Comparison of ENCODE assay signal across 1 cellular context in genomic region chr12:6226002-6226700, GRCh38.
TF ChIP-seq lines count a peak whose summit lies in the region.

No MANE protein-coding gene starts in this region.

TF ChIP-seq in HepG2, 621 proteins besides CTCF, POLR2A, EP300 and RAD21 (continued from another document):
- TF ChIP-seq RERE (CRISPR knock-in tag; IDR thresholded peaks at IDR 0.05; ENCODE audit: low read depth) (no peak), ZNF546 (CRISPR knock-in tag; conservative IDR thresholded peaks at IDR 0.05) (no peak), NFRKB (IDR thresholded peaks at IDR 0.05) (no peak), ZSCAN30 (CRISPR knock-in tag; IDR thresholded peaks at IDR 0.05) (no peak), GFI1 (CRISPR knock-in tag; IDR thresholded peaks at IDR 0.05; ENCODE audit: borderline replicate concordance) (no peak), ZNF772 (CRISPR knock-in tag; IDR thresholded peaks at IDR 0.05) (no peak), TRIM22 (IDR thresholded peaks at IDR 0.05) (no peak), ZNF44 (CRISPR knock-in tag; IDR thresholded peaks at IDR 0.05) (no peak), ZNF207 (IDR thresholded peaks at IDR 0.05; ENCODE audit: borderline replicate concordance) (no peak), ZNF460 (CRISPR knock-in tag; IDR thresholded peaks at IDR 0.05; ENCODE audit: borderline replicate concordance) (no peak), KLF6 (CRISPR knock-in tag; IDR thresholded peaks at IDR 0.05) (0 out of 2 replicates have a peak, but pooled peaks have one; percentile 11), ZC3H4 (CRISPR knock-in tag; IDR thresholded peaks at IDR 0.05; ENCODE audit: borderline replicate concordance) (no peak), PHF21A (CRISPR knock-in tag; IDR thresholded peaks at IDR 0.05) (peak; percentile 33; the same call in 1 of the 2 replicates), HDAC2 (CRISPR knock-in tag; IDR thresholded peaks at IDR 0.05) (peak; percentile 66), AHDC1 (CRISPR knock-in tag; IDR thresholded peaks at IDR 0.05; ENCODE audit: borderline replicate concordance) (peak; percentile 75; the same call in 1 of the 2 replicates), HMG20A (CRISPR knock-in tag; IDR thresholded peaks at IDR 0.05; ENCODE audit: borderline replicate concordance) (peak; percentile 76), SNRNP70 (IDR thresholded peaks at IDR 0.05; ENCODE audit: low read depth, low read length) (no peak), ASH2L (IDR thresholded peaks at IDR 0.05; ENCODE audit: insufficient read length, low read depth, low read length) (peak; percentile 51), ZBTB34 (CRISPR knock-in tag; IDR thresholded peaks at IDR 0.05) (no peak), UBTF (CRISPR knock-in tag; IDR thresholded peaks at IDR 0.05) (no peak), STAG1 (CRISPR knock-in tag; IDR thresholded peaks at IDR 0.05) (no peak)
TF ChIP-seq in HepG2: peak in this region for 68.
